Comparison of ENCODE assay signal across 8 cellular contexts in genomic region chr1:207885129-207886032, GRCh38.
A peak's percentile ranks its signal among the peaks of the same experiment; 100 is the strongest.
DNase-seq lines count a peak whose midpoint lies in the region; ATAC-seq lines count a peak whose summit lies in the region.

No MANE protein-coding gene starts in this region.

- peak; percentile 72 for ATAC-seq in GM19351 (IDR thresholded peaks at IDR 0.05; ENCODE audit: unreplicated experiment)

- no peak overlapping the region for H3K4me3 ChIP-seq in BLaER1 treated with 17β-estradiol and CSF1 and Interleukin-3, amounts not matched to agents 10 nM and 100 nM
- no peak overlapping the region for H3K4me3 ChIP-seq in muscle layer of colon (ENCODE audit: low read depth in 1 of 2, low read length in 2 of 2)

- H4K20me1 ChIP-seq in BLaER1 treated with 17β-estradiol and CSF1 and Interleukin-3, amounts not matched to agents 10 nM and 100 nM, result no peaks in the 10 kb centered on the region

- H3K27me3 ChIP-seq in BLaER1 treated with 17β-estradiol and CSF1 and Interleukin-3, amounts not matched to agents 10 nM and 100 nM, result peaks cover 0 to 10% (median 0%) of the 10 kb centered on the region in 11 experiments; a peak in 7 of 22 replicates
- H3K27me3 ChIP-seq in muscle layer of colon (ENCODE audit: control insufficient read depth in 1 of 2, insufficient read depth in 2 of 2, low read length in 2 of 2), result no peaks in the 10 kb centered on the region

- H3K9ac ChIP-seq in BLaER1 treated with 17β-estradiol and CSF1 and Interleukin-3, amounts not matched to agents 10 nM and 100 nM, result no peak overlapping the region
- H3K9ac ChIP-seq in muscle layer of colon (ENCODE audit: low read length), result no peak overlapping the region

- no peak overlapping the region for H3K27ac ChIP-seq in BLaER1 treated with 17β-estradiol and CSF1 and Interleukin-3, amounts not matched to agents 10 nM and 100 nM
- peak overlapping the region; percentile 19 for H3K27ac ChIP-seq in muscle layer of colon (ENCODE audit: low read depth, low read length)

- no peaks in the 10 kb centered on the region for H3K36me3 ChIP-seq in BLaER1 treated with 17β-estradiol and CSF1 and Interleukin-3, amounts not matched to agents 10 nM and 100 nM
- no peaks in the 10 kb centered on the region for H3K36me3 ChIP-seq in muscle layer of colon (ENCODE audit: insufficient read depth, low read length)

- H3K4me1 ChIP-seq in BLaER1 treated with 17β-estradiol and CSF1 and Interleukin-3, amounts not matched to agents 10 nM and 100 nM, result peaks cover 60 to 79% (median 74%) of the 10 kb centered on the region in 10 experiments
- H3K4me1 ChIP-seq in muscle layer of colon (ENCODE audit: insufficient read depth, low read length), result peaks cover 43% of the 10 kb centered on the region

- H3K4me2 ChIP-seq in BLaER1 treated with 17β-estradiol and CSF1 and Interleukin-3, amounts not matched to agents 10 nM and 100 nM, result peak overlapping the region in 10 of 11 experiments; percentile 5 to 91 (median 32); a peak in 12 of 22 replicates

- DNase-seq in HPDE6-E6E7 (ENCODE audit: extremely low spot score) (peak; percentile 75), NOMO-1 treated with DMSO at 0.1 percent for 48 hours (lab: John Stamatoyannopoulos, UW; ENCODE audit: unreplicated experiment) (peak; percentile 70), epidermal melanocyte (ENCODE audit: insufficient read length, low spot score) (peak; percentile 67)
- peak; percentile 67 for DNase-seq in activated CD8-positive, alpha-beta memory T cell treated with anti-CD3 and anti-CD28 coated beads, Interleukin-2, amount 50 U/mL, for 4 hours
- peak; percentile 48 to 75 (median 54) for DNase-seq in stimulated activated naive CD4-positive, alpha-beta T cell (lab: John Stamatoyannopoulos, UW)

- H3K9me3 ChIP-seq in BLaER1 treated with 17β-estradiol and CSF1 and Interleukin-3, amounts not matched to agents 10 nM and 100 nM (replicated peaks in 1 of 11), result no peaks in the 10 kb centered on the region
- no peaks in the 10 kb centered on the region for H3K9me3 ChIP-seq in muscle layer of colon (ENCODE audit: low read length)
